In genomic region chr1:23174383-23175110, GRCh38 we compare ENCODE assay signal across 21 cellular contexts. TPM values are rescaled to one million over a fixed set of nuclear protein-coding genes. Genes with fewer than 3 reads are reported as not detected.
"Had no signal": no experiment of that assay in that cellular context is flagged by ENCODE, and none has a peak within 500 bp of the region (broad histone marks: within the 10 kb centered on the region; RNA-seq: fewer than 3 reads in every experiment).

No MANE protein-coding gene starts in this region.

- H3K27ac ChIP-seq: coronary artery, lower lobe of right lung, right atrium auricular region, vagina had no signal

- H3K4me3 ChIP-seq: ascending aorta, coronary artery, lower lobe of right lung, right atrium auricular region, vagina had no signal

- DNase-seq: activated CD4-positive, alpha-beta T cell treated with anti-CD3 and anti-CD28 coated beads for 1 hour; activated CD4-positive, alpha-beta T cell treated with anti-CD3 and anti-CD28 coated beads, Interleukin-2, amount 50 U/mL, for 48 hours; activated effector memory CD4-positive, alpha-beta T cell treated with Interleukin-2 at 50 U/mL for 16 hours; activated naive CD4-positive, alpha-beta T cell treated with anti-CD3 and anti-CD28 coated beads, Interleukin-2, amount 10 ng/mL, durations not matched to agents 7 days and 5 days; activated T-cell treated with anti-CD3 and anti-CD28 coated beads, Interleukin-2, amount 50 U/mL, for 24 hours; foreskin melanocyte; glutamatergic neuron; hypothalamus; islet precursor cell; lower lobe of right lung; occipital lobe; trophoblast cell had no signal

- ATAC-seq: lower lobe of right lung had no signal

- H3K9me3 ChIP-seq: ascending aorta, lower lobe of right lung, right atrium auricular region, vagina had no signal

- H3K27me3 ChIP-seq: ascending aorta, right atrium auricular region, vagina had no signal

- H3K36me3 ChIP-seq: ascending aorta, lower lobe of right lung, right atrium auricular region, vagina had no signal

RNA-seq across cellular contexts. Expression of gene HTR1D, which starts 42.8 kb away (rescaled TPM):
- total RNA-seq: ascending aorta; epithelial cell of proximal tubule; fibroblast of lung; occipital lobe; right atrium auricular region; skeletal muscle tissue; T-helper 1 cell treated with Interleukin-12 subunit alpha and Interleukin-12 subunit beta and Interleukin-4 antibody, amounts not matched to agents 30 ng/mL and 1 ng/mL, for 36 hours; vagina had no signal
- polyA plus RNA-seq: fibroblast of lung, neural cell had no signal
